In genomic region chr5:5069851-5070250, GRCh38 we compare ENCODE assay signal across 18 cellular contexts.
DNase-seq lines count a peak whose midpoint lies in the region; ATAC-seq, FAIRE-seq and TF ChIP-seq lines count a peak whose summit lies in the region.
"Had no signal": no experiment of that assay in that cellular context is flagged by ENCODE, and none has a peak within 500 bp of the region (broad histone marks: within the 10 kb centered on the region; RNA-seq: fewer than 3 reads in every experiment).

No MANE protein-coding gene starts in this region.

- H2AFZ ChIP-seq in H1 (ENCODE audit: low read length): no peak overlapping the region
- H2AFZ ChIP-seq: GM23248 had no signal

- no peak overlapping the region for H3K4me2 ChIP-seq in H1 (ENCODE audit: insufficient read depth in 1 of 2, low read depth in 2 of 2, low read length in 2 of 2)

- no peak for ATAC-seq in activated T-cell treated with anti-CD3 and anti-CD28 coated beads, Interleukin-2, amount 50 U/mL, for 72 hours (replicated peaks in 1 of 2)
- ATAC-seq in effector memory CD8-positive, alpha-beta T cell (replicated peaks): no peak

- H3K18ac ChIP-seq in H1 (ENCODE audit: extremely low read depth, low read length): no peak overlapping the region

- H3K9me3 Mint-ChIP-seq in activated T-cell treated with anti-CD3 and anti-CD28 coated beads, Interleukin-2, amount 50 U/mL, for 72 hours: peaks cover 0 to 11% of the 10 kb centered on the region in 2 donors
- H3K9me3 Mint-ChIP-seq in effector memory CD8-positive, alpha-beta T cell: peaks cover 8 to 14% of the 10 kb centered on the region in 2 donors

- H3K4me3 Mint-ChIP-seq in activated T-cell treated with anti-CD3 and anti-CD28 coated beads, Interleukin-2, amount 50 U/mL, for 72 hours: no peak overlapping the region
- H3K4me3 Mint-ChIP-seq in effector memory CD8-positive, alpha-beta T cell: no peak overlapping the region
- H3K4me3 Mint-ChIP-seq: CD4-positive, alpha-beta T cell; H9 had no signal

- H3K27ac ChIP-seq in H1 (ENCODE audit: low read depth, low read length): no peak overlapping the region
- H3K27ac ChIP-seq: GM23248 had no signal

- H4K20me1 ChIP-seq in H1 (replicated peaks in 1 of 2; ENCODE audit: control insufficient read depth in 1 of 2, insufficient read depth in 2 of 2, low read length in 2 of 2): no peaks in the 10 kb centered on the region

- H3K79me2 ChIP-seq in H1 (ENCODE audit: control insufficient read depth in 1 of 2, insufficient read depth in 2 of 2, low read length in 2 of 2): no peaks in the 10 kb centered on the region

- H3K79me1 ChIP-seq in H1 (ENCODE audit: low read depth, low read length): no peaks in the 10 kb centered on the region

- no peaks in the 10 kb centered on the region; the same call in 1 of the 2 replicates for H3K23me2 ChIP-seq in H1 (ENCODE audit: low read depth, low read length)

- no peak for TF ChIP-seq CTCF in H1 (IDR thresholded peaks at IDR 0.05; ENCODE audit: control extremely low read depth in 1 of 3, insufficient read depth in 1 of 3, low read depth in 1 of 3, low read length in 3 of 3)

- 89% methylated on average over 5 of the region's 5 CpGs; no CpG with 5 or more reads in 1 of the 2 experiments for WGBS in H1 (ENCODE audit: extremely low coverage in 1 of 2, insufficient coverage in 1 of 2, insufficient read length in 1 of 2, insufficient replicate concordance in 2 of 2, low coverage in 1 of 2, low lambda C conversion rate in 2 of 2, missing lambda C conversion rate in 1 of 2), 2 experiments

- no peak for TF ChIP-seq RAD21 in H1 (IDR thresholded peaks at IDR 0.05 in 1 of 2, conservative IDR thresholded peaks at IDR 0.05 in 1 of 2; ENCODE audit: low read depth in 2 of 2, low read length in 2 of 2)

- no peak overlapping the region for H2BK12ac ChIP-seq in H1 (ENCODE audit: low read depth, low read length)

- no peak for TF ChIP-seq POLR2A in H1 (IDR thresholded peaks at IDR 0.05; ENCODE audit: control extremely low read depth in 1 of 2, low read depth in 2 of 2, low read length in 2 of 2)

- no peak overlapping the region for H3K14ac ChIP-seq in H1 (ENCODE audit: insufficient read length)

- H2BK15ac ChIP-seq in H1 (ENCODE audit: low read length): no peak overlapping the region

- H2AK5ac ChIP-seq in H1 (ENCODE audit: low read depth, low read length): no peak overlapping the region

- CTCF ChIA-PET in H1 (lab: Charles Lee; ENCODE audit: partially characterized antibody): interaction anchor here (0.9 kb wide), 1 partner anchor 270 kb away, joined by 3 read pairs; no protein-coding TSS in a partner anchor

- peak overlapping the region; percentile 9; the same call in 1 of the 2 replicates for H2BK20ac ChIP-seq in H1 (ENCODE audit: low read length)

- H2BK120ac ChIP-seq in H1 (replicated peaks; ENCODE audit: low read depth, low read length): no peak overlapping the region

- H3K4me1 ChIP-seq in H1 (replicated peaks in 1 of 4; ENCODE audit: control insufficient read depth in 3 of 4, insufficient read depth in 4 of 4, low read length in 3 of 4): peaks cover 0 to 4% (median 0%) of the 10 kb centered on the region in 4 experiments; a peak in 1 of 7 replicates
- H3K4me1 ChIP-seq: BE2C had no signal

- no peaks in the 10 kb centered on the region for H3K36me3 Mint-ChIP-seq in activated T-cell treated with anti-CD3 and anti-CD28 coated beads, Interleukin-2, amount 50 U/mL, for 72 hours (ENCODE audit: insufficient read depth in 2 of 2)
- H3K36me3 Mint-ChIP-seq in effector memory CD8-positive, alpha-beta T cell (ENCODE audit: insufficient read depth): peaks cover 3% of the 10 kb centered on the region

- no peaks in the 10 kb centered on the region for H3K36me3 ChIP-seq in MG63
- no peaks in the 10 kb centered on the region for H3K36me3 ChIP-seq in H1 (ENCODE audit: control insufficient read depth in 2 of 4, insufficient read depth in 4 of 4, low read length in 3 of 4)
- H3K36me3 ChIP-seq: BE2C had no signal

- no peak for TF ChIP-seq EP300 in H1 (IDR thresholded peaks at IDR 0.05; ENCODE audit: borderline replicate concordance in 1 of 2, low read depth in 2 of 2, low read length in 2 of 2)

- FAIRE-seq in H1 (lab: Jason Lieb, UNC) (no peak), urothelium cell line (lab: Jason Lieb, UNC) (peak; percentile 48)
- FAIRE-seq: GM18507, HTR-8/SVneo had no signal

- H3K4ac ChIP-seq in H1 (replicated peaks; ENCODE audit: insufficient read length, low read depth, low read length): no peak overlapping the region

- no peak overlapping the region for H4K91ac ChIP-seq in H1 (replicated peaks; ENCODE audit: insufficient read length, low read length)

- no peak overlapping the region for H4K5ac ChIP-seq in H1 (ENCODE audit: insufficient read length, low read depth, low read length)

- H3K4me3 ChIP-seq in MG63 (no peak overlapping the region), H1 (ENCODE audit: extremely low read depth in 1 of 4, insufficient read depth in 2 of 4, low read depth in 3 of 4, low read length in 4 of 4) (no peak overlapping the region)
- H3K4me3 ChIP-seq: GM23248 had no signal

- 0 out of 2 replicates have a peak, but pooled peaks cover 2% of the 10 kb centered on the region for H3K9me3 ChIP-seq in MG63
- 0 out of 4 replicates have a peak, but pooled peaks cover 0 to 3% of the 10 kb centered on the region in 2 experiments for H3K9me3 ChIP-seq in H1 (ENCODE audit: insufficient read depth in 2 of 2, low read depth in 1 of 2, low read length in 1 of 2)
- H3K9me3 ChIP-seq: BE2C had no signal

- no peak overlapping the region for H3K56ac ChIP-seq in H1 (replicated peaks; ENCODE audit: insufficient read length, low read depth, low read length)

- DNase-seq in MG63: peak; percentile 35
- DNase-seq in H1 (ENCODE audit: low read depth in 1 of 2, low spot score in 2 of 2): no peak
- peak; percentile 5 for DNase-seq in globus pallidus (ENCODE audit: low spot score)
- DNase-seq in urothelium cell line (ENCODE audit: low spot score): no peak
- DNase-seq in activated T-cell treated with anti-CD3 and anti-CD28 coated beads, Interleukin-2, amount 50 U/mL, for 72 hours: no peak
- DNase-seq in effector memory CD8-positive, alpha-beta T cell: no peak
- DNase-seq in NOMO-1 (lab: John Stamatoyannopoulos, UW; ENCODE audit: unreplicated experiment in 2 of 2): no peak
- DNase-seq: BE2C; C1 segment of cervical spinal cord; CD4-positive, alpha-beta T cell; DMS153; DMS79; GDM1; GM23248; H9; IMR-90 had no signal

- H3K23ac ChIP-seq in H1 (ENCODE audit: insufficient read length): no peak overlapping the region

- H3K4me1 Mint-ChIP-seq in activated T-cell treated with anti-CD3 and anti-CD28 coated beads, Interleukin-2, amount 50 U/mL, for 72 hours (ENCODE audit: low read depth): no peaks in the 10 kb centered on the region
- H3K4me1 Mint-ChIP-seq in effector memory CD8-positive, alpha-beta T cell (ENCODE audit: low read depth in 2 of 2): no peaks in the 10 kb centered on the region

- peaks cover 5% of the 10 kb centered on the region for H3K27me3 Mint-ChIP-seq in activated T-cell treated with anti-CD3 and anti-CD28 coated beads, Interleukin-2, amount 50 U/mL, for 72 hours (ENCODE audit: low read depth)
- no peaks in the 10 kb centered on the region for H3K27me3 Mint-ChIP-seq in effector memory CD8-positive, alpha-beta T cell
- H3K27me3 Mint-ChIP-seq: CD4-positive, alpha-beta T cell had no signal

- H3K9ac ChIP-seq in H1 (replicated peaks in 1 of 4; ENCODE audit: extremely low read depth in 1 of 4, low read depth in 3 of 4, low read length in 3 of 4): no peak overlapping the region
- H3K9ac ChIP-seq: GM23248 had no signal

- H4K8ac ChIP-seq in H1 (ENCODE audit: extremely low read depth, insufficient read depth, low read length): no peak overlapping the region

- H2BK5ac ChIP-seq in H1 (ENCODE audit: low read depth, low read length): no peak overlapping the region

- POLR2A ChIA-PET in H1 (lab: Charles Lee; ENCODE audit: partially characterized antibody): no interaction called here

- H3K27ac Mint-ChIP-seq in activated T-cell treated with anti-CD3 and anti-CD28 coated beads, Interleukin-2, amount 50 U/mL, for 72 hours: no peak overlapping the region
- H3K27ac Mint-ChIP-seq in effector memory CD8-positive, alpha-beta T cell: no peak overlapping the region
- H3K27ac Mint-ChIP-seq: CD4-positive, alpha-beta T cell; H9 had no signal

- H3K27me3 ChIP-seq in MG63 (no peaks in the 10 kb centered on the region), H1 (replicated peaks in 1 of 4; ENCODE audit: control insufficient read depth in 3 of 4, extremely low read depth in 1 of 4, insufficient read depth in 3 of 4, low read length in 3 of 4) (no peaks in the 10 kb centered on the region)

TF ChIP-seq in H1, 55 proteins besides CTCF, POLR2A, EP300 and RAD21:
- TF ChIP-seq RBBP5 (IDR thresholded peaks at IDR 0.05; ENCODE audit: borderline replicate concordance, low read depth, low read length) (no peak), RNF2 (IDR thresholded peaks at IDR 0.05; ENCODE audit: borderline replicate concordance, low read depth, low read length, missing control alignments, poor library complexity, severe bottlenecking) (no peak), SP2 (IDR thresholded peaks at IDR 0.05; ENCODE audit: low read length) (no peak), TAF7 (optimal IDR thresholded peaks at IDR 0.05; ENCODE audit: borderline replicate concordance, low read depth, low read length) (no peak), MAFK (IDR thresholded peaks at IDR 0.05; ENCODE audit: low read depth, low read length) (no peak), USF2 (IDR thresholded peaks at IDR 0.05; ENCODE audit: low read length) (no peak)

Comparison
In these comparisons a context has a peak if more than half of its experiments do, and no peak if none do; other contexts are left out.
1. DNase-seq: peak in MG63 (single experiment) and globus pallidus (single experiment); none in H1 (0 of 2), urothelium cell line (single experiment), activated T-cell treated with anti-CD3 and anti-CD28 coated beads, Interleukin-2, amount 50 U/mL, for 72 hours (0 of 2), effector memory CD8-positive, alpha-beta T cell (0 of 3) and NOMO-1 (0 of 2).